In genomic region chr7:4023502-4023901, GRCh38 we compare ENCODE assay signal across 28 cellular contexts.
"Had no signal": no experiment of that assay in that cellular context is flagged by ENCODE, and none has a peak within 500 bp of the region (broad histone marks: within the 10 kb centered on the region; RNA-seq: fewer than 3 reads in every experiment).

No MANE protein-coding gene starts in this region.

- H3K27me3 ChIP-seq: neutrophil, ovary, right lobe of liver, sigmoid colon, stomach, thyroid gland, tibial nerve, upper lobe of left lung, vagina had no signal

- H3K4me3 Mint-ChIP-seq: naive B cell; naive thymus-derived CD8-positive, alpha-beta T cell; natural killer cell treated with Interleukin-12 subunit alpha and Interleukin-12 subunit beta and Interleukin-15 and Interleukin-18, amount 100 ng/mL, for 72 hours; nephron progenitor cell; neural crest cell; stimulated activated effector memory CD8-positive, alpha-beta T cell treated with anti-CD3 and anti-CD28 coated beads, Interleukin-12 subunit alpha, Interleukin-12 subunit beta, amount 100 ng/mL, for 72 hours; stimulated activated naive B cell treated with anti-CD40 and anti-IgM and Interleukin-4, amounts not matched to agents 10 μg/mL and 1 μg/mL and 100 μg/mL, for 72 hours; stimulated activated naive CD8-positive, alpha-beta T cell treated with anti-CD3 and anti-CD28 coated beads, Interleukin-15, Interleukin-2, amounts not matched to agents 100 ng/mL and 50 ng/mL, for 24 hours had no signal

- H3K27ac ChIP-seq: neutrophil, ovary, psoas muscle, right lobe of liver, sigmoid colon, stomach, thoracic aorta, thyroid gland, tibial nerve, upper lobe of left lung, vagina had no signal

- H3K27ac Mint-ChIP-seq: naive B cell; naive thymus-derived CD8-positive, alpha-beta T cell; natural killer cell treated with Interleukin-12 subunit alpha and Interleukin-12 subunit beta and Interleukin-15 and Interleukin-18, amount 100 ng/mL, for 72 hours; nephron progenitor cell; stimulated activated effector memory CD8-positive, alpha-beta T cell treated with anti-CD3 and anti-CD28 coated beads, Interleukin-12 subunit alpha, Interleukin-12 subunit beta, amount 100 ng/mL, for 72 hours; stimulated activated naive B cell treated with anti-CD40 and anti-IgM and Interleukin-4, amounts not matched to agents 10 μg/mL and 1 μg/mL and 100 μg/mL, for 72 hours; stimulated activated naive CD8-positive, alpha-beta T cell treated with anti-CD3 and anti-CD28 coated beads, Interleukin-15, Interleukin-2, amounts not matched to agents 100 ng/mL and 50 ng/mL, for 24 hours had no signal

- H3K4me1 Mint-ChIP-seq: naive B cell; naive thymus-derived CD8-positive, alpha-beta T cell; stimulated activated effector memory CD8-positive, alpha-beta T cell treated with anti-CD3 and anti-CD28 coated beads, Interleukin-12 subunit alpha, Interleukin-12 subunit beta, amount 100 ng/mL, for 72 hours; stimulated activated naive B cell treated with anti-CD40 and anti-IgM and Interleukin-4, amounts not matched to agents 10 μg/mL and 1 μg/mL and 100 μg/mL, for 72 hours had no signal

- H3K27me3 Mint-ChIP-seq: stimulated activated naive CD8-positive, alpha-beta T cell treated with anti-CD3 and anti-CD28 coated beads, Interleukin-15, Interleukin-2, amounts not matched to agents 100 ng/mL and 50 ng/mL, for 24 hours had no signal

- H3K4me3 ChIP-seq: ovary, psoas muscle, right lobe of liver, sigmoid colon, stomach, thoracic aorta, thyroid gland, tibial nerve, upper lobe of left lung, vagina had no signal

- H3K36me3 Mint-ChIP-seq: natural killer cell treated with Interleukin-12 subunit alpha and Interleukin-12 subunit beta and Interleukin-15 and Interleukin-18, amount 100 ng/mL, for 72 hours; stimulated activated effector memory CD8-positive, alpha-beta T cell treated with anti-CD3 and anti-CD28 coated beads, Interleukin-12 subunit alpha, Interleukin-12 subunit beta, amount 100 ng/mL, for 72 hours had no signal

- H3K4me1 ChIP-seq: psoas muscle, right lobe of liver, stomach, thyroid gland, tibial nerve, upper lobe of left lung, vagina had no signal

- DNase-seq: naive B cell; naive thymus-derived CD8-positive, alpha-beta T cell; nephron progenitor cell; occipital lobe; ovary; psoas muscle; right cardiac atrium; right lobe of liver; sigmoid colon; small intestine; stimulated activated CD4-positive, alpha-beta T cell treated with anti-CD3 and anti-CD28 coated beads, Interleukin-15, amount 100 ng/mL, for 24 hours; stimulated activated CD4-positive, alpha-beta T cell treated with anti-CD3 and anti-CD28 coated beads, Interleukin-2, amount 100 ng/mL, for 24 hours; stimulated activated CD4-positive, alpha-beta T cell treated with anti-CD3 and anti-CD28 coated beads, Interleukin-2, amount 100 ng/mL, for 48 hours; stimulated activated CD4-positive, alpha-beta T cell treated with anti-CD3 and anti-CD28 coated beads, Interleukin-4, amount 100 ng/mL, for 24 hours; stimulated activated naive B cell treated with anti-CD40 and anti-IgM and Interleukin-4, amounts not matched to agents 10 μg/mL and 1 μg/mL and 100 μg/mL, for 72 hours; stimulated activated naive CD4-positive, alpha-beta T cell treated with Interleukin-2 at 50 U/mL for 16 hours; stomach; thyroid gland; trophoblast cell; upper lobe of left lung had no signal

- H3K9me3 ChIP-seq: ovary, psoas muscle, right lobe of liver, sigmoid colon, thyroid gland had no signal

- H3K36me3 ChIP-seq: neutrophil, ovary, right lobe of liver, sigmoid colon, thoracic aorta, thyroid gland, upper lobe of left lung, vagina had no signal
